20 cellular contexts compared by ENCODE assay signal in genomic region chr11:20160425-20161229, GRCh38. TPM values are rescaled to one million over a fixed set of nuclear protein-coding genes. Genes with fewer than 3 reads are reported as not detected.
DNase-seq lines count a peak whose midpoint lies in the region; ATAC-seq and TF ChIP-seq lines count a peak whose summit lies in the region.
"Had no signal": no experiment of that assay in that cellular context is flagged by ENCODE, and none has a peak within 500 bp of the region (broad histone marks: within the 10 kb centered on the region; RNA-seq: fewer than 3 reads in every experiment).

Gene DBX1, minus strand, starts transcription at chr11:20160475. Its CDS starts 151 bp downstream, at chr11:20160324.

- no peaks in the 10 kb centered on the region for H3K36me3 ChIP-seq in hepatocyte (replicated peaks; ENCODE audit: insufficient read depth, low read depth)
- H3K36me3 ChIP-seq in body of pancreas (replicated peaks in 1 of 2; ENCODE audit: insufficient read depth in 1 of 2, low read depth in 2 of 2): no peaks in the 10 kb centered on the region
- H3K36me3 ChIP-seq: BLaER1 treated with 17β-estradiol and CSF1 and Interleukin-3, amounts not matched to agents 10 nM and 100 nM; Peyer's patch; upper lobe of left lung had no signal

- H3K4me1 Mint-ChIP-seq in activated naive CD8-positive, alpha-beta T cell (ENCODE audit: low read depth): peaks cover 47% of the 10 kb centered on the region
- peaks cover 41% of the 10 kb centered on the region for H3K4me1 Mint-ChIP-seq in activated naive CD8-positive, alpha-beta T cell treated with anti-CD3 and anti-CD28 coated beads, Interleukin-2, amount 50 U/mL, for 24 hours

- H2AFZ ChIP-seq in hepatocyte: no peak within 1 kb of the TSS

- H3K36me3 Mint-ChIP-seq in activated naive CD8-positive, alpha-beta T cell: no peaks in the 10 kb centered on the region
- peaks cover 2% of the 10 kb centered on the region for H3K36me3 Mint-ChIP-seq in activated naive CD8-positive, alpha-beta T cell treated with anti-CD3 and anti-CD28 coated beads, Interleukin-2, amount 50 U/mL, for 24 hours (ENCODE audit: low read depth)

- WGBS in hepatocyte (ENCODE audit: low lambda C conversion rate, missing lambda C conversion rate): 4% methylated on average over 29 of the region's 30 CpGs
- 5 to 8% methylated on average over 25 to 30 of the region's 30 CpGs for WGBS in body of pancreas, 2 donors

- H3K27ac ChIP-seq in hepatocyte: no peak within 1 kb of the TSS
- H3K27ac ChIP-seq in body of pancreas: no peak within 1 kb of the TSS
- H3K27ac ChIP-seq: 22Rv1; BLaER1 treated with 17β-estradiol and CSF1 and Interleukin-3, amounts not matched to agents 10 nM and 100 nM; Peyer's patch; upper lobe of left lung had no signal

- no peaks in the 10 kb centered on the region for H3K79me2 ChIP-seq in hepatocyte

- H3K27ac Mint-ChIP-seq in activated naive CD8-positive, alpha-beta T cell: peak within 1 kb of the TSS; percentile 24
- H3K27ac Mint-ChIP-seq in activated naive CD8-positive, alpha-beta T cell treated with anti-CD3 and anti-CD28 coated beads, Interleukin-2, amount 50 U/mL, for 24 hours: no peak within 1 kb of the TSS
- H3K27ac Mint-ChIP-seq: effector memory CD8-positive, alpha-beta T cell had no signal

- H3K4me2 ChIP-seq in hepatocyte: peak within 1 kb of the TSS; percentile 33
- H3K4me2 ChIP-seq: BLaER1 treated with 17β-estradiol and CSF1 and Interleukin-3, amounts not matched to agents 10 nM and 100 nM had no signal

- H4K20me1 ChIP-seq in hepatocyte (ENCODE audit: insufficient read depth, poor library complexity, severe bottlenecking): no peaks in the 10 kb centered on the region

- TF ChIP-seq CTCF in hepatocyte (IDR thresholded peaks at IDR 0.05; ENCODE audit: poor library complexity) (no peak), body of pancreas (IDR thresholded peaks at IDR 0.05) (no peak)

- H3K27me3 Mint-ChIP-seq in activated naive CD8-positive, alpha-beta T cell: peaks cover 59% of the 10 kb centered on the region
- peaks cover 84% of the 10 kb centered on the region for H3K27me3 Mint-ChIP-seq in activated naive CD8-positive, alpha-beta T cell treated with anti-CD3 and anti-CD28 coated beads, Interleukin-2, amount 50 U/mL, for 24 hours

- no peak for TF ChIP-seq POLR2A in body of pancreas (IDR thresholded peaks at IDR 0.05)

- H3K4me1 ChIP-seq in hepatocyte (ENCODE audit: insufficient read depth) (peaks cover 10% of the 10 kb centered on the region), body of pancreas (peaks cover 26% of the 10 kb centered on the region)

- DNase-seq in DMS 273 (lab: John Stamatoyannopoulos, UW; ENCODE audit: unreplicated experiment) (peak; percentile 25), DMS 273 treated with DMSO at 0.1 percent for 48 hours (lab: John Stamatoyannopoulos, UW) (no peak), hepatocyte (ENCODE audit: low spot score) (no peak), retina (peak; percentile 33), body of pancreas (no peak)
- no peak for DNase-seq in activated naive CD8-positive, alpha-beta T cell treated with anti-CD3 and anti-CD28 coated beads, Interleukin-2, amount 50 U/mL, for 24 hours
- DNase-seq: activated CD8-positive, alpha-beta memory T cell treated with anti-CD3 and anti-CD28 coated beads, Interleukin-2, amount 50 U/mL, for 4 hours; amniotic stem cell; DND-41; effector memory CD8-positive, alpha-beta T cell; left cardiac atrium; NCI-H2081 treated with DMSO at 0.1 percent for 48 hours; Peyer's patch had no signal

- H3K4me3 ChIP-seq in hepatocyte (no peak within 1 kb of the TSS), body of pancreas (no peak within 1 kb of the TSS)
- H3K4me3 ChIP-seq: BLaER1 treated with 17β-estradiol and CSF1 and Interleukin-3, amounts not matched to agents 10 nM and 100 nM; Peyer's patch; smooth muscle cell; upper lobe of left lung had no signal

- H3K27me3 ChIP-seq in hepatocyte: peaks cover 99% of the 10 kb centered on the region
- peaks cover 0 to 42% of the 10 kb centered on the region in 2 donors for H3K27me3 ChIP-seq in body of pancreas

- no peaks in the 10 kb centered on the region for H3K9me3 ChIP-seq in hepatocyte (ENCODE audit: low read depth)
- no peaks in the 10 kb centered on the region for H3K9me3 ChIP-seq in body of pancreas
- H3K9me3 ChIP-seq: upper lobe of left lung had no signal

- intact Hi-C loops in body of pancreas (cut with DNase I): no loop called here

- no peaks in the 10 kb centered on the region for H3K9me2 ChIP-seq in hepatocyte (replicated peaks; ENCODE audit: insufficient read depth)

- no peaks in the 10 kb centered on the region for H3K9me3 Mint-ChIP-seq in activated naive CD8-positive, alpha-beta T cell (ENCODE audit: low read depth)
- H3K9me3 Mint-ChIP-seq in activated naive CD8-positive, alpha-beta T cell treated with anti-CD3 and anti-CD28 coated beads, Interleukin-2, amount 50 U/mL, for 24 hours: peaks cover 6% of the 10 kb centered on the region

- no peak for ATAC-seq in activated naive CD8-positive, alpha-beta T cell treated with anti-CD3 and anti-CD28 coated beads, Interleukin-2, amount 50 U/mL, for 24 hours
- ATAC-seq in body of pancreas (no peak), GM19035 (IDR thresholded peaks at IDR 0.05; ENCODE audit: unreplicated experiment) (no peak)
- ATAC-seq: effector memory CD8-positive, alpha-beta T cell; left cardiac atrium had no signal

- no peak within 1 kb of the TSS for H3K4me3 Mint-ChIP-seq in activated naive CD8-positive, alpha-beta T cell
- H3K4me3 Mint-ChIP-seq in activated naive CD8-positive, alpha-beta T cell treated with anti-CD3 and anti-CD28 coated beads, Interleukin-2, amount 50 U/mL, for 24 hours: no peak within 1 kb of the TSS
- H3K4me3 Mint-ChIP-seq: effector memory CD8-positive, alpha-beta T cell had no signal

RNA-seq across cellular contexts. Expression of gene DBX1, which starts in this region (rescaled TPM):
- total RNA-seq in hepatocyte (not detected in 2 replicates), body of pancreas (not detected)
- not detected in 2 replicates for polyA plus RNA-seq in hepatocyte
- total RNA-seq: left cardiac atrium, Peyer's patch, progenitor cell of endocrine pancreas, smooth muscle cell, upper lobe of left lung had no signal
- polyA plus RNA-seq: smooth muscle cell had no signal

Comparison
In these comparisons a context has a peak if more than half of its experiments do, and no peak if none do; other contexts are left out.
1. DNase-seq: peak in DMS 273 (single experiment) and retina (single experiment); none in DMS 273 treated with DMSO at 0.1 percent for 48 hours (single experiment), activated naive CD8-positive, alpha-beta T cell treated with anti-CD3 and anti-CD28 coated beads, Interleukin-2, amount 50 U/mL, for 24 hours (single experiment), hepatocyte (single experiment) and body of pancreas (0 of 4).